20 cellular contexts compared by ENCODE assay signal in genomic region chr14:32883189-32883588, GRCh38. TPM values are rescaled to one million over a fixed set of nuclear protein-coding genes. Genes with fewer than 3 reads are reported as not detected.
"Had no signal": no experiment of that assay in that cellular context is flagged by ENCODE, and none has a peak within 500 bp of the region (broad histone marks: within the 10 kb centered on the region; RNA-seq: fewer than 3 reads in every experiment).

No MANE protein-coding gene starts in this region.

- H3K9me3 ChIP-seq: mucosa of descending colon, ovary, suprapubic skin, thoracic aorta, tibial artery, upper lobe of right lung had no signal

- H2AFZ ChIP-seq: hepatocyte had no signal

- H3K4me3 ChIP-seq: heart right ventricle, hepatocyte, left ventricle myocardium inferior, lung, mucosa of descending colon, ovary, smooth muscle cell, suprapubic skin, thoracic aorta, tibial artery, upper lobe of right lung had no signal

- H3K27me3 ChIP-seq: heart right ventricle, hepatocyte, ovary, suprapubic skin, tibial artery, upper lobe of right lung had no signal

- H3K4me1 ChIP-seq: heart right ventricle, left ventricle myocardium inferior, suprapubic skin, tibial artery, upper lobe of right lung had no signal

- H3K79me2 ChIP-seq: hepatocyte had no signal

- H3K36me3 ChIP-seq: heart right ventricle, left ventricle myocardium inferior, ovary, suprapubic skin, thoracic aorta, tibial artery, upper lobe of right lung had no signal

- DNase-seq: heart right ventricle; kidney glomerular epithelial cell; left ventricle myocardium inferior; midbrain; mucosa of descending colon; naive thymus-derived CD4-positive, alpha-beta T cell; ovary; retina; right cardiac atrium; stimulated activated CD4-positive, alpha-beta T cell treated with anti-CD3 and anti-CD28 coated beads, Interleukin-1b, Interleukin-23, amount 100 ng/mL, for 48 hours; stimulated activated CD4-positive, alpha-beta T cell treated with anti-CD3 and anti-CD28 coated beads, Interleukin-4, amount 100 ng/mL, for 1 hour; stimulated activated naive B cell treated with anti-CD40 and anti-IgM and Interleukin-4, amounts not matched to agents 10 μg/mL and 1 μg/mL and 100 μg/mL, for 72 hours; tibial artery; upper lobe of right lung had no signal

- H3K4me2 ChIP-seq: hepatocyte, smooth muscle cell had no signal

- H3K27ac ChIP-seq: heart right ventricle, hepatocyte, left ventricle myocardium inferior, ovary, suprapubic skin, thoracic aorta, tibial artery, upper lobe of right lung had no signal

- ATAC-seq: heart right ventricle; mucosa of descending colon; naive thymus-derived CD4-positive, alpha-beta T cell; natural killer cell treated with Interleukin-12 subunit alpha and Interleukin-12 subunit beta and Interleukin-15 and Interleukin-18, amount 100 ng/mL, for 72 hours; right cardiac atrium; stimulated activated naive B cell treated with anti-CD40 and anti-IgM and Interleukin-4, amounts not matched to agents 10 μg/mL and 1 μg/mL and 100 μg/mL, for 72 hours; upper lobe of right lung had no signal

RNA-seq across cellular contexts. Expression of gene NPAS3, which starts 55.5 kb away (rescaled TPM):
- total RNA-seq: naive thymus-derived CD4-positive, alpha-beta T cell; natural killer cell treated with Interleukin-12 subunit alpha and Interleukin-12 subunit beta and Interleukin-15 and Interleukin-18, amount 100 ng/mL, for 72 hours had no signal
- polyA plus RNA-seq: naive thymus-derived CD4-positive, alpha-beta T cell had no signal
